In genomic region chr3:138097192-138097829, GRCh38 we compare ENCODE assay signal across 10 cellular contexts. TPM values are rescaled to one million over a fixed set of nuclear protein-coding genes. Genes with fewer than 3 reads are reported as not detected.
DNase-seq lines count a peak whose midpoint lies in the region; ATAC-seq, FAIRE-seq and TF ChIP-seq lines count a peak whose summit lies in the region.
"Had no signal": no experiment of that assay in that cellular context is flagged by ENCODE, and none has a peak within 500 bp of the region (broad histone marks: within the 10 kb centered on the region; RNA-seq: fewer than 3 reads in every experiment).

No MANE protein-coding gene starts in this region.

- ATAC-seq in HG02973 (IDR thresholded peaks at IDR 0.05; ENCODE audit: unreplicated experiment) (peak; percentile 78), pancreas (peak in 1 of 4 donors; percentile 34), GM21723 (IDR thresholded peaks at IDR 0.05; ENCODE audit: unreplicated experiment) (no peak), HG02763 (IDR thresholded peaks at IDR 0.05; ENCODE audit: unreplicated experiment) (no peak)

- no peak overlapping the region for H3K4me3 ChIP-seq in GM12864 (ENCODE audit: low read depth, low read length)
- H3K4me3 ChIP-seq in astrocyte of the spinal cord (ENCODE audit: low read depth, low read length), result no peak overlapping the region
- H3K4me3 ChIP-seq in pancreas, result no peak overlapping the region

- H3K36me3 ChIP-seq in pancreas, result no peaks in the 10 kb centered on the region

- intact Hi-C loops in pancreas (cut with DNase I), result no loop called here
- intact Hi-C loops in activated naive CD4-positive, alpha-beta T cell treated with anti-CD3 and anti-CD28 coated beads for 36 hours (cut with micrococcal nuclease), result no loop called here

- no peaks in the 10 kb centered on the region for H3K9me3 Mint-ChIP-seq in activated naive CD4-positive, alpha-beta T cell treated with anti-CD3 and anti-CD28 coated beads for 36 hours

- H3K27me3 Mint-ChIP-seq in activated naive CD4-positive, alpha-beta T cell treated with anti-CD3 and anti-CD28 coated beads for 36 hours (ENCODE audit: low read depth), result no peaks in the 10 kb centered on the region

- H3K27ac Mint-ChIP-seq in activated naive CD4-positive, alpha-beta T cell treated with anti-CD3 and anti-CD28 coated beads for 36 hours, result no peak overlapping the region

- H3K4me1 Mint-ChIP-seq in activated naive CD4-positive, alpha-beta T cell treated with anti-CD3 and anti-CD28 coated beads for 36 hours (ENCODE audit: low read depth), result no peaks in the 10 kb centered on the region

- in situ Hi-C loops in astrocyte of the spinal cord (cut with HindIII; ENCODE audit: low sequenced_read_pairs), result no loop called here

- no peak for FAIRE-seq in pancreas (lab: Jason Lieb, UNC)

- TF ChIP-seq CTCF in GM12864 (IDR thresholded peaks at IDR 0.05; ENCODE audit: low read depth, low read length, missing control alignments), result peak; percentile 37
- peak; percentile 56 for TF ChIP-seq CTCF in astrocyte of the spinal cord (IDR thresholded peaks at IDR 0.05; ENCODE audit: low read depth, low read length)
- peak in 3 of 4 donors; percentile 6 to 17 (median 13) for TF ChIP-seq CTCF in pancreas (IDR thresholded peaks at IDR 0.05)

- H3K27me3 ChIP-seq in pancreas, result no peaks in the 10 kb centered on the region

- no peak overlapping the region for H3K27ac ChIP-seq in pancreas

- DNase-seq in GM12864 (ENCODE audit: low read depth), result no peak
- DNase-seq in astrocyte of the spinal cord (ENCODE audit: low read depth, low spot score), result no peak
- DNase-seq in pancreas, result no peak
- no peak for DNase-seq in foreskin melanocyte
- no peak for DNase-seq in activated naive CD4-positive, alpha-beta T cell treated with anti-CD3 and anti-CD28 coated beads for 36 hours
- DNase-seq: NCI-H69 had no signal

- WGBS in pancreas, 2 donors, result 64 to 66% methylated on average over 10 of the region's 10 CpGs

- H3K36me3 Mint-ChIP-seq in activated naive CD4-positive, alpha-beta T cell treated with anti-CD3 and anti-CD28 coated beads for 36 hours (ENCODE audit: low read depth), result no peaks in the 10 kb centered on the region

- H3K9me3 ChIP-seq in pancreas, result no peaks in the 10 kb centered on the region

- no peak overlapping the region for H3K4me3 Mint-ChIP-seq in activated naive CD4-positive, alpha-beta T cell treated with anti-CD3 and anti-CD28 coated beads for 36 hours

- CTCF ChIA-PET in activated naive CD4-positive, alpha-beta T cell treated with anti-CD3 and anti-CD28 coated beads for 36 hours (lab: Charles Lee), result interaction anchor here (0.7 to 1.6 kb wide), 4 partner anchors 10 to 32 kb away, joined by 3 to 5 read pairs (median 4); partner anchors contain the start of gene DZIP1L

- no peaks in the 10 kb centered on the region for H3K4me1 ChIP-seq in pancreas

RNA-seq across cellular contexts. Expression of gene DZIP1L, which starts 18.1 kb away (rescaled TPM):
- 10 to 100 TPM in 2 of 6 donors, 1 to 10 TPM in 4; 6.3 to 11.4 (median 8.7) TPM for total RNA-seq in pancreas
- polyA plus RNA-seq in pancreas, result 10 to 100 TPM; 19.3 to 21.7 TPM
- not detected for total RNA-seq in activated naive CD4-positive, alpha-beta T cell treated with anti-CD3 and anti-CD28 coated beads for 36 hours

RNA-seq across cellular contexts. Expression of gene A4GNT, which starts 34.9 kb away (rescaled TPM):
- total RNA-seq in pancreas, result 1 to 10 TPM in 4 of 6 donors, under 1 TPM in 2; 0.47 to 2.0 (median 1.1) TPM
- polyA plus RNA-seq in pancreas, result 1 to 10 TPM in 1 of 2 donors, under 1 TPM in 1; 0.34 to 1.2 TPM
- total RNA-seq in activated naive CD4-positive, alpha-beta T cell treated with anti-CD3 and anti-CD28 coated beads for 36 hours, result not detected
- polyA plus RNA-seq: thymus had no signal

Comparison
In these comparisons a context has a peak if more than half of its experiments do, and no peak if none do; other contexts are left out.
1. RNA of gene DZIP1L, which starts 18.1 kb away (total RNA-seq): 6.3 to 11.4 TPM in pancreas; not detected in activated naive CD4-positive, alpha-beta T cell treated with anti-CD3 and anti-CD28 coated beads for 36 hours; every median in the first group is over 4 times any median in the second.
2. Peak in every context shown above with its lines, with median percentiles within 50 percentile points of each other: CTCF ChIP-seq.